In genomic region chr11:114399903-114400221, GRCh38 we compare ENCODE assay signal across 8 cellular contexts. TPM values are rescaled to one million over a fixed set of nuclear protein-coding genes. Genes with fewer than 3 reads are reported as not detected.
DNase-seq lines count a peak whose midpoint lies in the region; ATAC-seq and TF ChIP-seq lines count a peak whose summit lies in the region.

No MANE protein-coding gene starts in this region.

- CTCF ChIA-PET in BJ (lab: Yijun Ruan, JAX), result interaction anchor here (1.2 kb wide), 1 partner anchor 52 kb away, joined by 3 read pairs; no protein-coding TSS in a partner anchor

- H3K9me3 ChIP-seq in mucosa of stomach (ENCODE audit: control insufficient read depth, low read length), result no peaks in the 10 kb centered on the region

- H3K27ac ChIP-seq in dorsolateral prefrontal cortex, result peak overlapping the region; percentile 78 to 99 (median 96)

- POLR2A ChIA-PET in BJ (lab: Charles Lee), result no interaction called here

- H3K4me3 ChIP-seq in BJ (ENCODE audit: low read depth, low read length), result peak overlapping the region; percentile 72
- peak overlapping the region; percentile 63 to 99 (median 89) for H3K4me3 ChIP-seq in dorsolateral prefrontal cortex
- H3K4me3 ChIP-seq in mucosa of stomach (ENCODE audit: low read length), result peak overlapping the region; percentile 70

- peaks cover 9% of the 10 kb centered on the region for H3K4me1 ChIP-seq in mucosa of stomach (ENCODE audit: control insufficient read depth, insufficient read depth, low read length)

- ATAC-seq in GM19043 (IDR thresholded peaks at IDR 0.05; ENCODE audit: low read depth, unreplicated experiment) (peak; percentile 24), HG03342 (IDR thresholded peaks at IDR 0.05; ENCODE audit: unreplicated experiment) (peak; percentile 27)

- intact Hi-C loops in dorsolateral prefrontal cortex (cut with DNase I), result loop anchor here (1.0 to 10.0 kb wide), 4 partner anchors 39 to 625 kb away; partner anchors contain the start of genes REXO2 (in 2 of the 2), CLDN25 (in 1 of the 2) and ZW10 (in 1 of the 2)

- no peak for DNase-seq in BJ (ENCODE audit: low read depth)
- peak; percentile 42 for DNase-seq in NOMO-1 treated with dmso at 0.1 percent for 144 hours (lab: John Stamatoyannopoulos, UW; ENCODE audit: unreplicated experiment)
- peak in 3 of 10 donors; percentile 36 to 68 (median 42) for DNase-seq in dorsolateral prefrontal cortex
- DNase-seq in stimulated activated CD4-positive, alpha-beta T cell treated with anti-CD3 and anti-CD28 coated beads, Interleukin-1b, Interleukin-23, amount 100 ng/mL, for 48 hours, result no peak
- DNase-seq in foreskin melanocyte, result no peak

- H3K9ac ChIP-seq in mucosa of stomach (ENCODE audit: low read length), result peak overlapping the region; percentile 100

- no peaks in the 10 kb centered on the region for H3K27me3 ChIP-seq in BJ (ENCODE audit: control insufficient read depth, insufficient read depth, low read length)
- H3K27me3 ChIP-seq in dorsolateral prefrontal cortex, result no peaks in the 10 kb centered on the region
- H3K27me3 ChIP-seq in mucosa of stomach (ENCODE audit: control insufficient read depth, insufficient read depth, low read length), result no peaks in the 10 kb centered on the region

- TF ChIP-seq CTCF in BJ (IDR thresholded peaks at IDR 0.05; ENCODE audit: insufficient read depth, low read depth, low read length) (no peak), dorsolateral prefrontal cortex (IDR thresholded peaks at IDR 0.05 in 54 of 56, conservative IDR thresholded peaks at IDR 0.05 in 2 of 56; ENCODE audit: low read depth in 1 of 56, partially characterized antibody in 56 of 56) (peak in 1 of 56 donors; percentile 2)

- H3K36me3 ChIP-seq in BJ (ENCODE audit: control insufficient read depth, insufficient read depth, low read length), result no peaks in the 10 kb centered on the region; the same call in none of the 2 replicates
- no peaks in the 10 kb centered on the region for H3K36me3 ChIP-seq in mucosa of stomach (ENCODE audit: control insufficient read depth, insufficient read depth, low read length)

RNA-seq across cellular contexts. Expression of gene C11orf71, which starts 0.4 kb away (rescaled TPM):
- polyA plus RNA-seq in BJ (2011; rRNA removed), result 2.1 and 2.2 TPM in 2 replicates
- 0.98 and 2.1 TPM in 2 replicates for polyA minus RNA-seq in BJ (2011; rRNA and poly(A)+ RNA removed)
- 10 to 100 TPM in 97 of 120 experiments, 1 to 10 TPM in 23; 6.3 to 33.8 (median 12.8) TPM for total RNA-seq in dorsolateral prefrontal cortex

RNA-seq across cellular contexts. Expression of gene RBM7, which starts 0.6 kb away (rescaled TPM):
- polyA plus RNA-seq in BJ (2011; rRNA removed), result 35.5 and 61.1 TPM in 2 replicates
- polyA minus RNA-seq in BJ (2011; rRNA and poly(A)+ RNA removed), result 40.2 and 52.8 TPM in 2 replicates
- total RNA-seq in dorsolateral prefrontal cortex, result 10 to 100 TPM in 117 of 120 experiments, 1 to 10 TPM in 3; 8.3 to 29.9 (median 17.0) TPM

RNA-seq across cellular contexts. Expression of gene REXO2, which starts 39.4 kb away (rescaled TPM):
- 266 and 420 TPM in 2 replicates for polyA plus RNA-seq in BJ (2011; rRNA removed)
- polyA minus RNA-seq in BJ (2011; rRNA and poly(A)+ RNA removed), result 36.1 and 42.1 TPM in 2 replicates
- total RNA-seq in dorsolateral prefrontal cortex, result 10 to 100 TPM; 28.6 to 62.5 (median 42.4) TPM
